Comparison of ENCODE assay signal across 8 cellular contexts in the genomic region with DNA sequence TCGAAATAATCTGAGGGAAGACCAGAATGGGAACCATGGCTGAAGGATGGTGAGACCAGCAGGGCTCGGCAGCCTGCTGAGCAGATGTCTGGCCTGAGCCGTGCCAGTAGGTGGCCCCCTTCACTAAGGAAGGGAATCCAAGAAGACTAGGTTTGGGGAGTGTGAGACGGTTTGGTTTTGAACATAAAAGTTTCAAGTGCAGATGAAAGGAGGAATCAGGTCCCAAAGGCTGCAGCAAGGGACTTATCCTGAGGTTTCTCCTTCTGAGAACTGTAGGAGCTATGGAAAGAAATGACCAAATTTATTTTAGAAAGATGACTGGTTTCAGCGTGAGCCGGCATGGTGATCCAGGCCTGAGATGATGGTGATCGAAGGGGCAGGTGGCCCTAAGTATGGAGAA. TPM values are rescaled to one million over a fixed set of nuclear protein-coding genes. Genes with fewer than 3 reads are reported as not detected.
DNase-seq lines count a peak whose midpoint lies in the region; ATAC-seq and TF ChIP-seq lines count a peak whose summit lies in the region.

No MANE protein-coding gene starts in this region.

- TF ChIP-seq CTCF in cardiac muscle cell (IDR thresholded peaks at IDR 0.05; ENCODE audit: low read depth, low read length) = peak; percentile 93

- peak overlapping the region; percentile 60 for H3K27ac Mint-ChIP-seq in activated naive CD4-positive, alpha-beta T cell treated with anti-CD3 and anti-CD28 coated beads, Interleukin-2, amount 50 U/mL, for 24 hours

- peaks cover 76% of the 10 kb centered on the region for H3K4me1 Mint-ChIP-seq in activated naive CD4-positive, alpha-beta T cell treated with anti-CD3 and anti-CD28 coated beads, Interleukin-2, amount 50 U/mL, for 24 hours

- no peaks in the 10 kb centered on the region for H3K36me3 ChIP-seq in cardiac muscle cell

- H3K27ac ChIP-seq in cardiac muscle cell = no peak overlapping the region

- H3K4me3 Mint-ChIP-seq in activated naive CD4-positive, alpha-beta T cell treated with anti-CD3 and anti-CD28 coated beads, Interleukin-2, amount 50 U/mL, for 24 hours = peak overlapping the region; percentile 9

- H3K4me3 ChIP-seq in cardiac muscle cell = no peak overlapping the region

- peaks cover 30% of the 10 kb centered on the region for H3K4me1 ChIP-seq in cardiac muscle cell (ENCODE audit: low read depth)

- DNase-seq in Daoy (ENCODE audit: low read depth) (peak; percentile 60), LoVo (ENCODE audit: low spot score) (peak; percentile 51), SKM-1 (lab: John Stamatoyannopoulos, UW; ENCODE audit: unreplicated experiment) (peak; percentile 36), cardiac muscle cell (ENCODE audit: low read depth in 1 of 2, low spot score in 1 of 2) (peak; percentile 73 to 80), putamen (ENCODE audit: low spot score) (peak; percentile 59), OCI-M2 (lab: John Stamatoyannopoulos, UW; ENCODE audit: unreplicated experiment) (no peak)

- peaks cover 3% of the 10 kb centered on the region for H3K36me3 Mint-ChIP-seq in activated naive CD4-positive, alpha-beta T cell treated with anti-CD3 and anti-CD28 coated beads, Interleukin-2, amount 50 U/mL, for 24 hours

- H3K9me3 ChIP-seq in cardiac muscle cell (ENCODE audit: low read depth) = no peaks in the 10 kb centered on the region

- no peaks in the 10 kb centered on the region for H3K9me3 Mint-ChIP-seq in activated naive CD4-positive, alpha-beta T cell treated with anti-CD3 and anti-CD28 coated beads, Interleukin-2, amount 50 U/mL, for 24 hours

- no peak for ATAC-seq in GM19452 (IDR thresholded peaks at IDR 0.05; ENCODE audit: unreplicated experiment)

- H3K27me3 ChIP-seq in cardiac muscle cell = no peaks in the 10 kb centered on the region

- H3K27me3 Mint-ChIP-seq in activated naive CD4-positive, alpha-beta T cell treated with anti-CD3 and anti-CD28 coated beads, Interleukin-2, amount 50 U/mL, for 24 hours = no peaks in the 10 kb centered on the region

RNA-seq across cellular contexts. Expression of a gene that starts 4.6 kb away (rescaled TPM):
- total RNA-seq in Daoy (2014; rRNA removed; shearing (Covaris generic)) = 47.1 and 49.1 TPM in 2 replicates
- 28.5 and 28.6 TPM in 2 replicates for total RNA-seq in cardiac muscle cell
- polyA plus RNA-seq in cardiac muscle cell = 35.2 and 41.4 TPM in 2 replicates

RNA-seq across cellular contexts. Expression of a gene that starts 28.1 kb away (rescaled TPM):
- 1.5 and 2.1 TPM in 2 replicates for total RNA-seq in Daoy (2014; rRNA removed; shearing (Covaris generic))
- total RNA-seq in cardiac muscle cell = 154 and 205 TPM in 2 replicates
- 97.2 and 142 TPM in 2 replicates for polyA plus RNA-seq in cardiac muscle cell

RNA-seq across cellular contexts. Expression of a gene that starts 32.0 kb away (rescaled TPM):
- 0.29 TPM in 1 of 2 replicates, not detected in the other for total RNA-seq in Daoy (2014; rRNA removed; shearing (Covaris generic))
- 3.9 and 5.2 TPM in 2 replicates for total RNA-seq in cardiac muscle cell
- polyA plus RNA-seq in cardiac muscle cell = 0.86 and 5.5 TPM in 2 replicates

Comparison
In these comparisons a context has a peak if more than half of its experiments do, and no peak if none do; other contexts are left out.
1. RNA of a gene that starts 28.1 kb away (total RNA-seq): 154 to 205 TPM in cardiac muscle cell; 1.5 to 2.1 TPM in Daoy; every median in the first group is over 10 times any median in the second.